20 cellular contexts compared by ENCODE assay signal in genomic region chr9:7358876-7359275, GRCh38.
DNase-seq lines count a peak whose midpoint lies in the region; TF ChIP-seq lines count a peak whose summit lies in the region.
"Had no signal": no experiment of that assay in that cellular context is flagged by ENCODE, and none has a peak within 500 bp of the region (broad histone marks: within the 10 kb centered on the region; RNA-seq: fewer than 3 reads in every experiment).

No MANE protein-coding gene starts in this region.

- no peak overlapping the region for H4K5ac ChIP-seq in H9 (ENCODE audit: insufficient read length, low read depth, low read length)

- no peaks in the 10 kb centered on the region for H3K36me3 Mint-ChIP-seq in H9 (ENCODE audit: insufficient read depth in 1 of 3, low read depth in 3 of 3)
- H3K36me3 Mint-ChIP-seq: activated naive CD8-positive, alpha-beta T cell treated with anti-CD3 and anti-CD28 coated beads for 36 hours had no signal

- peak; percentile 46 for TF ChIP-seq CTCF in AG04450 (IDR thresholded peaks at IDR 0.05; ENCODE audit: low read depth, low read length)
- TF ChIP-seq CTCF in H9 (conservative IDR thresholded peaks at IDR 0.05): peak; percentile 57
- peak; percentile 10 for TF ChIP-seq CTCF in brain microvascular endothelial cell (IDR thresholded peaks at IDR 0.05; ENCODE audit: low read depth, low read length, missing control alignments)

- H3K56ac ChIP-seq in H9 (ENCODE audit: insufficient read length, low read depth, low read length): no peak overlapping the region

- no peaks in the 10 kb centered on the region for H3K23me2 ChIP-seq in H9 (ENCODE audit: insufficient read length, low read depth, low read length, poor library complexity, severe bottlenecking)

- H3K14ac ChIP-seq in H9 (ENCODE audit: insufficient read depth, low read length): no peak overlapping the region

- no peak overlapping the region for H3K4me2 ChIP-seq in H9 (ENCODE audit: insufficient read depth, insufficient read length, low read length)

- no peaks in the 10 kb centered on the region for H3K36me3 ChIP-seq in brain microvascular endothelial cell (replicated peaks)
- H3K36me3 ChIP-seq: breast epithelium, uterus had no signal

- no peak for DNase-seq in AG04450 (ENCODE audit: low read depth, low spot score)
- DNase-seq in H9: peak; percentile 32
- no peak for DNase-seq in brain microvascular endothelial cell
- peak; percentile 3 for DNase-seq in iris pigment epithelial cell (ENCODE audit: low read depth)
- DNase-seq in amniotic stem cell (lab: John Stamatoyannopoulos, UW): no peak
- no peak for DNase-seq in SK-N-DZ (ENCODE audit: low spot score)
- DNase-seq in GM03348 (ENCODE audit: low spot score): no peak
- DNase-seq in effector CD4-positive, alpha-beta T cell: no peak
- DNase-seq: activated naive CD8-positive, alpha-beta T cell treated with anti-CD3 and anti-CD28 coated beads for 36 hours; activated T-cell treated with anti-CD3 and anti-CD28 coated beads, Interleukin-2, amount 50 U/mL, for 72 hours; Caco-2; dorsolateral prefrontal cortex; left cardiac atrium; MV-4-11; NCI-H774; RPMI8226; stimulated activated CD4-positive, alpha-beta T cell treated with anti-CD3 and anti-CD28 coated beads, Interleukin-1b, Interleukin-23, amount 100 ng/mL, for 48 hours; uterus had no signal

- H3K4me3 Mint-ChIP-seq in H9: no peak overlapping the region
- H3K4me3 Mint-ChIP-seq: activated naive CD8-positive, alpha-beta T cell treated with anti-CD3 and anti-CD28 coated beads for 36 hours; activated T-cell treated with anti-CD3 and anti-CD28 coated beads, Interleukin-2, amount 50 U/mL, for 72 hours had no signal

- no peak overlapping the region for H2AK5ac ChIP-seq in H9 (ENCODE audit: insufficient read length, low read length)

- H3K79me2 ChIP-seq in H9 (ENCODE audit: insufficient read depth, low read length): no peaks in the 10 kb centered on the region

- H3K18ac ChIP-seq in H9 (ENCODE audit: insufficient read length, low read depth, low read length): no peak overlapping the region

- no peak overlapping the region for H2BK120ac ChIP-seq in H9 (ENCODE audit: low read depth, low read length, poor library complexity, severe bottlenecking)

- H2AFZ ChIP-seq in H9 (ENCODE audit: low read length): no peak overlapping the region

- H3K4me3 ChIP-seq in AG04450 (ENCODE audit: low read depth, low read length) (no peak overlapping the region), brain microvascular endothelial cell (ENCODE audit: low read depth, low read length) (no peak overlapping the region)
- H3K4me3 ChIP-seq: breast epithelium, dorsolateral prefrontal cortex, GM12878, uterus had no signal

- no peak overlapping the region for H3K4ac ChIP-seq in H9 (ENCODE audit: low read depth, low read length)

- no peaks in the 10 kb centered on the region for H3K9me3 Mint-ChIP-seq in H9
- H3K9me3 Mint-ChIP-seq: activated naive CD8-positive, alpha-beta T cell treated with anti-CD3 and anti-CD28 coated beads for 36 hours; activated T-cell treated with anti-CD3 and anti-CD28 coated beads, Interleukin-2, amount 50 U/mL, for 72 hours had no signal

- in situ Hi-C loops in brain microvascular endothelial cell (cut with HindIII; ENCODE audit: low pct_ligation_motif_present, low sequenced_read_pairs): no loop called here

- H3K23ac ChIP-seq in H9 (ENCODE audit: insufficient read length, low read depth, low read length): no peak overlapping the region

- H2BK12ac ChIP-seq in H9 (ENCODE audit: insufficient read length, low read depth, low read length): no peak overlapping the region

- H3K4me1 Mint-ChIP-seq in H9: peaks cover 4 to 11% of the 10 kb centered on the region in 2 experiments
- H3K4me1 Mint-ChIP-seq: activated naive CD8-positive, alpha-beta T cell treated with anti-CD3 and anti-CD28 coated beads for 36 hours had no signal

- no peak overlapping the region for H3T11ph ChIP-seq in H9 (ENCODE audit: low read length)

- no peak overlapping the region for H2BK5ac ChIP-seq in H9 (ENCODE audit: insufficient read length, low read length)

- no peak overlapping the region for H2BK15ac ChIP-seq in H9 (ENCODE audit: low read depth, low read length)

- H3K27me3 Mint-ChIP-seq in H9 (ENCODE audit: low read depth): no peaks in the 10 kb centered on the region

- H3K9ac ChIP-seq in H9 (ENCODE audit: extremely low read depth, insufficient read length, low read length): no peak overlapping the region

- no peak overlapping the region for H4K91ac ChIP-seq in H9 (ENCODE audit: insufficient read length, low read depth, low read length)

- POLR2A ChIA-PET in AG04450 (lab: Yijun Ruan, JAX): no interaction called here

- no peak overlapping the region for H4K8ac ChIP-seq in H9 (replicated peaks; ENCODE audit: insufficient read length, low read depth, low read length)

- no peak overlapping the region for H3K27ac ChIP-seq in AG04450 (ENCODE audit: low read depth, low read length)
- H3K27ac ChIP-seq in H9 (ENCODE audit: insufficient read length, low read depth, low read length): no peak overlapping the region
- H3K27ac ChIP-seq in brain microvascular endothelial cell: no peak overlapping the region
- H3K27ac ChIP-seq: breast epithelium, dorsolateral prefrontal cortex, uterus had no signal

- CTCF ChIA-PET in AG04450 (lab: Charles Lee): interaction anchor here (0.8 to 1.8 kb wide), 6 partner anchors 12 to 43 kb away, joined by 3 to 5 read pairs (median 3); no protein-coding TSS in a partner anchor

- no peaks in the 10 kb centered on the region for H4K20me1 ChIP-seq in H9 (ENCODE audit: control insufficient read depth, insufficient read depth, insufficient read length)

- no peaks in the 10 kb centered on the region for H3K79me1 ChIP-seq in H9 (ENCODE audit: insufficient read depth, low read depth, low read length, poor library complexity, severe bottlenecking)

- no peaks in the 10 kb centered on the region; the same call in 1 of the 2 replicates for H3K4me1 ChIP-seq in H9 (ENCODE audit: insufficient read depth, low read length)
- H3K4me1 ChIP-seq: breast epithelium, Caco-2, uterus had no signal

- H3K27ac Mint-ChIP-seq in H9: no peak overlapping the region
- H3K27ac Mint-ChIP-seq: activated naive CD8-positive, alpha-beta T cell treated with anti-CD3 and anti-CD28 coated beads for 36 hours; activated T-cell treated with anti-CD3 and anti-CD28 coated beads, Interleukin-2, amount 50 U/mL, for 72 hours had no signal

- H3K9me3 ChIP-seq in AG04450 (ENCODE audit: control insufficient read depth, insufficient read depth, low read length): no peaks in the 10 kb centered on the region
- no peaks in the 10 kb centered on the region for H3K9me3 ChIP-seq in H9 (ENCODE audit: control insufficient read depth, low read depth, low read length)
- H3K9me3 ChIP-seq: breast epithelium, Caco-2, uterus had no signal

- no peak overlapping the region for H2BK20ac ChIP-seq in H9 (ENCODE audit: low read depth, low read length, poor library complexity, severe bottlenecking)

- no peaks in the 10 kb centered on the region for H3K27me3 ChIP-seq in AG04450 (ENCODE audit: control insufficient read depth, insufficient read depth, low read length)
- no peaks in the 10 kb centered on the region for H3K27me3 ChIP-seq in H9 (ENCODE audit: insufficient read depth, low read length)
- no peaks in the 10 kb centered on the region for H3K27me3 ChIP-seq in brain microvascular endothelial cell (replicated peaks)
- H3K27me3 ChIP-seq: uterus had no signal

Comparison
In these comparisons a context has a peak if more than half of its experiments do, and no peak if none do; other contexts are left out.
1. DNase-seq: peak in H9 (single experiment) and iris pigment epithelial cell (single experiment); none in AG04450 (single experiment), brain microvascular endothelial cell (single experiment), amniotic stem cell (single experiment), SK-N-DZ (single experiment), GM03348 (single experiment) and effector CD4-positive, alpha-beta T cell (single experiment).
2. Peak in every context shown above with its lines, with median percentiles within 50 percentile points of each other: CTCF ChIP-seq.